20 cellular contexts compared by ENCODE assay signal in the genomic region with DNA sequence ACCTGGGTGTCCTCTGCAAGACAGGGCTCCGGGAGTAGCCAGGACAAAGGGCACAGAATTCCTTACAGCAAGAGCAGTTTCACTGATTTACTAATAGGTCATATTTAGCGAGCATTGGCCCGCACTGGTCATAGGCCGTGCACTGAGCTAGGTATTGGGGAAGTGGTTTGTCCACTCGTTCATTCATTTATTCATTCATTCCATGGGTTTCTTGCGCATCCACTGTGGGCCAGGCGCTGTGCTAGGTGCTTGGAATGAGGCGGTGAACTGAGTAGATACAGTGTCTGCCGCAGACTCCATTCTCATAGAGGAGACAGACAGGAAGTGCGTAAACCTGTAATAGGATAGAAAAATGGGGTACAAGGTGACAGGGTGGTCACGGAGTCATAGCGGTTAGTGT. TPM values are rescaled to one million over a fixed set of nuclear protein-coding genes. Genes with fewer than 3 reads are reported as not detected.
DNase-seq lines count a peak whose midpoint lies in the region; ATAC-seq, FAIRE-seq and TF ChIP-seq lines count a peak whose summit lies in the region.
"Had no signal": no experiment of that assay in that cellular context is flagged by ENCODE, and none has a peak within 500 bp of the region (broad histone marks: within the 10 kb centered on the region; RNA-seq: fewer than 3 reads in every experiment).

No MANE protein-coding gene starts in this region.

- no peaks in the 10 kb centered on the region for H3K79me1 ChIP-seq in neuronal stem cell (ENCODE audit: low read depth, low read length)

- H3K4ac ChIP-seq in neuronal stem cell (ENCODE audit: low read length): no peak overlapping the region

- H3K27ac ChIP-seq in kidney (ENCODE audit: low read depth in 2 of 2, low read length in 2 of 2) (no peak overlapping the region), neuronal stem cell (replicated peaks; ENCODE audit: low read length) (no peak overlapping the region)
- H3K27ac ChIP-seq: C4-2B had no signal

- no peak overlapping the region for H4K91ac ChIP-seq in neuronal stem cell (ENCODE audit: low read depth, low read length, poor library complexity)

- no peaks in the 10 kb centered on the region for H3K36me3 ChIP-seq in kidney (ENCODE audit: control insufficient read depth in 1 of 2, insufficient read depth in 2 of 2, low read length in 2 of 2)
- H3K36me3 ChIP-seq in neuronal stem cell (replicated peaks in 1 of 2; ENCODE audit: control insufficient read depth in 2 of 2, insufficient read depth in 2 of 2, low read length in 2 of 2): no peaks in the 10 kb centered on the region
- H3K36me3 ChIP-seq: BE2C had no signal

- H3K4me1 ChIP-seq in kidney (ENCODE audit: control insufficient read depth in 1 of 2, insufficient read depth in 1 of 2, low read depth in 1 of 2, low read length in 2 of 2): peaks cover 0 to 2% of the 10 kb centered on the region in 2 donors
- H3K4me1 ChIP-seq in neuronal stem cell (ENCODE audit: control insufficient read depth in 2 of 2, insufficient read depth in 1 of 2, low read depth in 1 of 2, low read length in 2 of 2): peaks cover 12 to 18% of the 10 kb centered on the region in 2 donors
- H3K4me1 ChIP-seq: A549, BE2C had no signal

- no peak for FAIRE-seq in kidney (lab: Jason Lieb, UNC)
- FAIRE-seq: A549, D721Med, GM12892, GM19239 had no signal

- H3K23ac ChIP-seq in neuronal stem cell (ENCODE audit: low read depth, low read length, poor library complexity): no peak overlapping the region

- H3K9me3 ChIP-seq in kidney (ENCODE audit: control insufficient read depth in 1 of 2, low read length in 2 of 2): no peaks in the 10 kb centered on the region
- H3K9me3 ChIP-seq in neuronal stem cell (replicated peaks in 1 of 2; ENCODE audit: control insufficient read depth in 2 of 2, insufficient read depth in 1 of 2, low read depth in 1 of 2, low read length in 2 of 2): peaks cover 0 to 1% of the 10 kb centered on the region in 2 donors
- H3K9me3 ChIP-seq: A549, BE2C had no signal

- intact Hi-C loops in left ventricle myocardium superior (cut with micrococcal nuclease) (no loop called here), left cardiac atrium (cut with DNase I) (no loop called here), kidney (cut with DNase I) (no loop called here)

- no peak overlapping the region for H3K18ac ChIP-seq in neuronal stem cell (ENCODE audit: low read length)

- H3K27me3 ChIP-seq in neuronal stem cell (ENCODE audit: control insufficient read depth in 3 of 3, insufficient read depth in 3 of 3, low read depth in 1 of 3, low read length in 3 of 3): peaks cover 0 to 11% (median 0%) of the 10 kb centered on the region in 3 experiments
- H3K27me3 ChIP-seq: BE2C had no signal

- ATAC-seq in left ventricle myocardium superior: no peak
- ATAC-seq in left cardiac atrium: no peak
- no peak for ATAC-seq in SK-N-SH treated with all-trans-retinoic acid at 6 μM for 48 hours
- ATAC-seq: A549 had no signal

- H3K4me3 ChIP-seq in kidney (ENCODE audit: low read length in 2 of 2) (no peak overlapping the region), neuronal stem cell (ENCODE audit: low read length in 2 of 2) (no peak overlapping the region)
- H3K4me3 ChIP-seq: A549 had no signal

- H3K9ac ChIP-seq in kidney (ENCODE audit: low read length in 2 of 2) (no peak overlapping the region), neuronal stem cell (ENCODE audit: low read depth, low read length, poor library complexity) (no peak overlapping the region)

- no peak overlapping the region for H2BK5ac ChIP-seq in neuronal stem cell (ENCODE audit: low read length)

- H2AK5ac ChIP-seq in neuronal stem cell (ENCODE audit: low read depth, low read length): peak overlapping the region; percentile 64

- no peak overlapping the region for H4K8ac ChIP-seq in neuronal stem cell (ENCODE audit: low read depth, low read length)

- no peak overlapping the region for H2BK12ac ChIP-seq in neuronal stem cell (ENCODE audit: low read length)

- WGBS in neuronal stem cell (ENCODE audit: extremely low coverage in 2 of 2, insufficient read length in 2 of 2, insufficient replicate concordance in 1 of 2), 2 donors: no CpG with 5 or more reads among the region's 12 CpGs

- no peak overlapping the region for H3K14ac ChIP-seq in neuronal stem cell (ENCODE audit: low read length)

- no peak overlapping the region for H2BK120ac ChIP-seq in neuronal stem cell (ENCODE audit: low read depth, low read length)

- TF ChIP-seq CTCF in kidney (IDR thresholded peaks at IDR 0.05; ENCODE audit: borderline replicate concordance, extremely low read depth, insufficient read depth): no peak

- no peak overlapping the region for H2BK15ac ChIP-seq in neuronal stem cell (ENCODE audit: low read length)

- DNase-seq in left ventricle myocardium superior (peak; percentile 4), left cardiac atrium (no peak), kidney (peak; percentile 21), neuronal stem cell (ENCODE audit: low spot score) (no peak), cerebellar cortex (ENCODE audit: low spot score) (no peak)
- DNase-seq in stimulated activated CD8-positive, alpha-beta memory T cell treated with anti-CD3 and anti-CD28 coated beads, Interleukin-4, amount 100 ng/mL, for 48 hours: no peak
- DNase-seq: BE2C; CD4-positive, alpha-beta memory T cell; DND-41; GDM1; HCEC 1CT; HFFc6 had no signal

- H2AFZ ChIP-seq in neuronal stem cell (ENCODE audit: low read length): no peak overlapping the region

- no peak overlapping the region for H3K4me2 ChIP-seq in neuronal stem cell (ENCODE audit: insufficient read depth, low read length, poor library complexity, severe bottlenecking)
- H3K4me2 ChIP-seq: A549 had no signal

TF ChIP-seq in SK-N-SH treated with all-trans-retinoic acid at 6 μM for 48 hours, 23 proteins besides CTCF, POLR2A, EP300 and RAD21:
- TF ChIP-seq ZNF70 (CRISPR knock-in tag; IDR thresholded peaks at IDR 0.05): no peak
- TF ChIP-seq ISL1 (CRISPR knock-in tag; IDR thresholded peaks at IDR 0.05): no peak
- TF ChIP-seq PPARA (CRISPR knock-in tag; IDR thresholded peaks at IDR 0.05; ENCODE audit: borderline replicate concordance): no peak
- TF ChIP-seq BACH2 (CRISPR knock-in tag; IDR thresholded peaks at IDR 0.05; ENCODE audit: borderline replicate concordance): no peak
- no peak for TF ChIP-seq PATZ1 (CRISPR knock-in tag; IDR thresholded peaks at IDR 0.05; ENCODE audit: borderline replicate concordance)
- TF ChIP-seq, protein P1, sequence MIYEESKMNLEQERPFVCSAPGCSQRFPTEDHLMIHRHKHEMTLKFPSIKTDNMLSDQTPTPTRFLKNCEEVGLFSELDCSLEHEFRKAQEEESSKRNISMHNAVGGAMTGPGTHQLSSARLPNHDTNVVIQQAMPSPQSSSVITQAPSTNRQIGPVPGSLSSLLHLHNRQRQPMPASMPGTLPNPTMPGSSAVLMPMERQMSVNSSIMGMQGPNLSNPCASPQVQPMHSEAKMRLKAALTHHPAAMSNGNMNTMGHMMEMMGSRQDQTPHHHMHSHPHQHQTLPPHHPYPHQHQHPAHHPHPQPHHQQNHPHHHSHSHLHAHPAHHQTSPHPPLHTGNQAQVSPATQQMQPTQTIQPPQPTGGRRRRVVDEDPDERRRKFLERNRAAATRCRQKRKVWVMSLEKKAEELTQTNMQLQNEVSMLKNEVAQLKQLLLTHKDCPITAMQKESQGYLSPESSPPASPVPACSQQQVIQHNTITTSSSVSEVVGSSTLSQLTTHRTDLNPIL (CRISPR knock-in tag; IDR thresholded peaks at IDR 0.05; ENCODE audit: low read depth): no peak
- TF ChIP-seq, protein P2, sequence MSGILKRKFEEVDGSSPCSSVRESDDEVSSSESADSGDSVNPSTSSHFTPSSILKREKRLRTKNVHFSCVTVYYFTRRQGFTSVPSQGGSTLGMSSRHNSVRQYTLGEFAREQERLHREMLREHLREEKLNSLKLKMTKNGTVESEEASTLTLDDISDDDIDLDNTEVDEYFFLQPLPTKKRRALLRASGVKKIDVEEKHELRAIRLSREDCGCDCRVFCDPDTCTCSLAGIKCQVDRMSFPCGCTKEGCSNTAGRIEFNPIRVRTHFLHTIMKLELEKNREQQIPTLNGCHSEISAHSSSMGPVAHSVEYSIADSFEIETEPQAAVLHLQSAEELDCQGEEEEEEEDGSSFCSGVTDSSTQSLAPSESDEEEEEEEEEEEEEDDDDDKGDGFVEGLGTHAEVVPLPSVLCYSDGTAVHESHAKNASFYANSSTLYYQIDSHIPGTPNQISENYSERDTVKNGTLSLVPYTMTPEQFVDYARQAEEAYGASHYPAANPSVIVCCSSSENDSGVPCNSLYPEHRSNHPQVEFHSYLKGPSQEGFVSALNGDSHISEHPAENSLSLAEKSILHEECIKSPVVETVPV (CRISPR knock-in tag; IDR thresholded peaks at IDR 0.05): no peak
- TF ChIP-seq ZNF565 (CRISPR knock-in tag; conservative IDR thresholded peaks at IDR 0.05; ENCODE audit: low read depth): no peak
- no peak for TF ChIP-seq ZFP30 (CRISPR knock-in tag; IDR thresholded peaks at IDR 0.05)
- TF ChIP-seq ZC3H10 (CRISPR knock-in tag; IDR thresholded peaks at IDR 0.05): no peak

RNA-seq across cellular contexts. Expression of gene LINC01488, which starts 13.2 kb away (rescaled TPM):
- total RNA-seq in left ventricle myocardium superior: not detected
- under 1 TPM in 1 of 2 donors, not detected in 1; 0.06 TPM for total RNA-seq in left cardiac atrium
- total RNA-seq in kidney: not detected
- polyA plus RNA-seq in kidney (ENCODE audit: insufficient read depth, low read depth, low replicate concordance): not detected
- 0.06 TPM for polyA plus RNA-seq in neuronal stem cell (2013, experiment 1 of 2)
- polyA plus RNA-seq in neuronal stem cell (2013, experiment 2 of 2): 0.01 TPM
- total RNA-seq: CD4-positive, alpha-beta memory T cell; H4; HFFc6 had no signal
- polyA plus RNA-seq: AG04450; CD4-positive, alpha-beta memory T cell had no signal

Comparison
In these comparisons a context has a peak if more than half of its experiments do, and no peak if none do; other contexts are left out.
1. DNase-seq: peak in left ventricle myocardium superior (single experiment) and kidney (single experiment); none in left cardiac atrium (single experiment), neuronal stem cell (single experiment), cerebellar cortex (single experiment) and stimulated activated CD8-positive, alpha-beta memory T cell treated with anti-CD3 and anti-CD28 coated beads, Interleukin-4, amount 100 ng/mL, for 48 hours (single experiment).